Comparison of ENCODE assay signal across 11 cellular contexts in the genomic region with DNA sequence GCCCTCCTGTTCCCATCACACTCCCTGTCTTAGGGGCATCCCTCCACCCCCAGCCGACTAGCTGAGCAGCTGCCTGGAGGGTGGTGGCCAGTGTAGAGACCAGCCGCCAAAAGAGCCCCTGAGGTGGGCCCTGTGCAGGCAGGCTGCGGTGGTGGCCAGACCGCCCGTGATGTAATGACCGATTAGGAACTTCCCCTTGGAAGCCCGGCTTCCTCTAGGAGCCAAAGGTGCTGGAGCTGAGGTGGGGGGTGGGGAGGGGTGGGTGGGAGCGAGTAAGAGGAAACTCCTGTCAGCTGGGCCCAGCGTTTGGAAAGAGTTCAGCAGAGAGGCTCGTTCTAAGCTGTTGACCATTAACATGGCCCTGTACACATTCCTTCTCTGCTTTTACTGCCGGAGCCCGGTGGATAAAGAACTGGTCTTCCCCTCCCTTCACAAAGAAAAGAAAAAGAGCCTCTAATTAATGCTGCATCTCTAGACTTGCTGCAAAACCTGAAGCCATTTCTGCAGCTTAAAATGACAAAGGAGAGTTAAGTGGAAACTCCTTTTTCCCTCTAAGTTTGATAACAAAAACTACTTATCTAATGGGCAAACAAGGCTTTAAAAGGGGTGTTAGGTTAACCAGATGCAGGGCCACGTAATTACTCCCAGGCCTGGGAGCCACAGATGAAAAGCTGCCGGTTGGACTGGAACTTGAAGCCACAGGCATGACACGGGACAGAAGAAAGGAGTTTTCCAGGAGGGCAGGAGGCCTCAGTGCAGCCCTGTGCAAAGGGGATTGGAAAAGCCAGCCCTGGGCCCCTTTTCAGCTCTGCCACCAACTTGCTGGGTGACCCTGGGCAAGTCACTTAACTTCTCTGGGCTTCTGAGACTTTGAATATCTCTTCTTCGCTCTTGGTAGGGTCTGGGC.
DNase-seq lines count a peak whose midpoint lies in the region; ATAC-seq and TF ChIP-seq lines count a peak whose summit lies in the region.
"Had no signal": no experiment of that assay in that cellular context is flagged by ENCODE, and none has a peak within 500 bp of the region (broad histone marks: within the 10 kb centered on the region; RNA-seq: fewer than 3 reads in every experiment).

No MANE protein-coding gene starts in this region.

- no peaks in the 10 kb centered on the region for H3K27me3 Mint-ChIP-seq in nephron (ENCODE audit: low read depth)

- WGBS in aorta, 2 donors = 11 to 16% methylated on average over 16 of the region's 16 CpGs

- ATAC-seq in Right ventricle myocardium inferior (peak; percentile 21), aorta (ENCODE audit: low FRiP score) (peak; percentile 47), GM18870 (IDR thresholded peaks at IDR 0.05; ENCODE audit: unreplicated experiment) (no peak), HG03139 (IDR thresholded peaks at IDR 0.05; ENCODE audit: unreplicated experiment) (no peak)
- ATAC-seq: effector memory CD8-positive, alpha-beta T cell; natural killer cell had no signal

- H3K27ac Mint-ChIP-seq in nephron = peak overlapping the region; percentile 98 to 100 (median 99)
- H3K27ac Mint-ChIP-seq: effector memory CD8-positive, alpha-beta T cell; natural killer cell had no signal

- no peaks in the 10 kb centered on the region for H3K4me1 ChIP-seq in aorta (ENCODE audit: control insufficient read depth in 1 of 2, insufficient read depth in 2 of 2, low read length in 2 of 2)

- intact Hi-C loops in Right ventricle myocardium inferior (cut with DNase I) (no loop called here), cardiac septum (cut with DNase I) (loop anchor here (5.0 kb wide), 1 partner anchor 171 kb away; no protein-coding TSS in a partner anchor), aorta (cut with DNase I) (loop anchor here (5.0 kb wide), 2 partner anchors 151 to 156 kb away; no protein-coding TSS in a partner anchor)

- peaks cover 79% of the 10 kb centered on the region for H3K4me1 Mint-ChIP-seq in nephron
- H3K4me1 Mint-ChIP-seq: natural killer cell had no signal

- H3K4me3 ChIP-seq in fibroblast of pulmonary artery (replicated peaks; ENCODE audit: low read depth, low read length) (no peak overlapping the region), aorta (ENCODE audit: low read length in 2 of 2) (no peak overlapping the region)

- H3K9me3 Mint-ChIP-seq in nephron = no peaks in the 10 kb centered on the region
- H3K9me3 Mint-ChIP-seq: effector memory CD8-positive, alpha-beta T cell; natural killer cell had no signal

- H3K27ac ChIP-seq in aorta (ENCODE audit: low read depth in 1 of 2, low read length in 2 of 2) = peak overlapping the region; percentile 52 to 85

- no peaks in the 10 kb centered on the region for H3K36me3 Mint-ChIP-seq in nephron (ENCODE audit: low read depth)
- H3K36me3 Mint-ChIP-seq: natural killer cell had no signal

- DNase-seq in Right ventricle myocardium inferior (ENCODE audit: missing footprints) (no peak), cardiac septum (ENCODE audit: low spot score) (no peak), fibroblast of pulmonary artery (ENCODE audit: low read depth) (peak; percentile 64), aorta (peak; percentile 57 to 75), GM20000 (ENCODE audit: low spot score) (no peak)
- DNase-seq: effector memory CD8-positive, alpha-beta T cell; natural killer cell; stimulated activated CD8-positive, alpha-beta memory T cell treated with anti-CD3 and anti-CD28 coated beads, Interleukin-4, amount 100 ng/mL, for 48 hours had no signal

- TF ChIP-seq CTCF in fibroblast of pulmonary artery (IDR thresholded peaks at IDR 0.05; ENCODE audit: low read length, missing control alignments) (no peak), nephron (IDR thresholded peaks at IDR 0.05; ENCODE audit: unreplicated experiment in 3 of 3) (no peak), GM20000 (IDR thresholded peaks at IDR 0.05; ENCODE audit: extremely low read depth, missing control alignments) (no peak)

- no peaks in the 10 kb centered on the region for H3K27me3 ChIP-seq in aorta (ENCODE audit: control insufficient read depth in 1 of 2, insufficient read depth in 2 of 2, low read length in 1 of 2)

- H3K36me3 ChIP-seq in aorta (ENCODE audit: control insufficient read depth in 1 of 2, insufficient read depth in 2 of 2, low read length in 1 of 2) = no peaks in the 10 kb centered on the region

- H3K4me3 Mint-ChIP-seq in nephron = peak overlapping the region; percentile 60 to 68 (median 68)
- H3K4me3 Mint-ChIP-seq: effector memory CD8-positive, alpha-beta T cell; natural killer cell had no signal

- no peaks in the 10 kb centered on the region for H3K9me3 ChIP-seq in aorta (ENCODE audit: control insufficient read depth, low read length)

Comparison
In these comparisons a context has a peak if more than half of its experiments do, and no peak if none do; other contexts are left out.
1. ATAC-seq: peak in Right ventricle myocardium inferior (single experiment) and aorta (single experiment); none in GM18870 (single experiment) and HG03139 (single experiment).
2. DNase-seq: peak in fibroblast of pulmonary artery (single experiment) and aorta (2 of 2); none in Right ventricle myocardium inferior (single experiment), cardiac septum (single experiment) and GM20000 (single experiment).